16 cellular contexts compared by ENCODE assay signal in the genomic region with DNA sequence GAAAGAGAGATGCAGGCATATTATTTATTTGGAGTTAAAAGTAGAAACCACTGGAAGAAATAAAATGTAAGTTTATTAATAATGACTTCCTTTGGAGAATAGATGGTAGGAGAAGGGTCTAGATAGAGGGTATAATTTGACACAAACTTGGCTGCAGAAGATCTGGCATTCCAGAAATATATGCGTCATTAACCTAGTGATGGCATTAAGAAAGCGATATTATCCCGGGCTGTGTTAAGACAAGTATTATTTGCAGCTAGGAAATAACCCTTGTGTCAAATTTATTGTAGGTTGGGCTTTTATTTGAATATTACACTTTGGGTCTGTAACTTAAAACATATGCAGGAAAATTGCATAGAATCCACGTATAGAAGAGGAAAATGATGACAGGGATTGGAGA.
DNase-seq lines count a peak whose midpoint lies in the region; TF ChIP-seq lines count a peak whose summit lies in the region.
"Had no signal": no experiment of that assay in that cellular context is flagged by ENCODE, and none has a peak within 500 bp of the region (broad histone marks: within the 10 kb centered on the region; RNA-seq: fewer than 3 reads in every experiment).

No MANE protein-coding gene starts in this region.

- H3K9me3 ChIP-seq in A673 (ENCODE audit: low read depth, low read length, poor library complexity, severe bottlenecking) (no peaks in the 10 kb centered on the region), SK-N-MC (ENCODE audit: low read depth, low read length) (no peaks in the 10 kb centered on the region)
- H3K9me3 ChIP-seq: BLaER1 treated with 17β-estradiol and CSF1 and Interleukin-3, amounts not matched to agents 10 nM and 100 nM; Caco-2 had no signal

- DNase-seq in A673 (ENCODE audit: low spot score) = peak; percentile 60
- DNase-seq in SK-N-MC (ENCODE audit: low read depth, low spot score) = peak; percentile 87
- DNase-seq in hippocampal formation (lab: John Stamatoyannopoulos, UW) = no peak
- no peak for DNase-seq in NCI-H2196 treated with DMSO at 0.1 percent for 48 hours (lab: John Stamatoyannopoulos, UW; ENCODE audit: unreplicated experiment)
- DNase-seq: 8988T; AML-193; Caco-2; Calu3; CD4-positive, alpha-beta T cell; CD8-positive, alpha-beta T cell; DMS79 treated with DMSO at 0.1 percent for 48 hours; GF-D8 had no signal

- H3K27ac Mint-ChIP-seq in nephron = peak overlapping the region; percentile 50 to 78 (median 67)
- H3K27ac Mint-ChIP-seq: B cell; CD4-positive, alpha-beta T cell; CD8-positive, alpha-beta T cell had no signal

- H3K27me3 ChIP-seq in A673 (replicated peaks; ENCODE audit: insufficient read depth, low read depth, low read length, poor library complexity) = no peaks in the 10 kb centered on the region
- H3K27me3 ChIP-seq: BLaER1 treated with 17β-estradiol and CSF1 and Interleukin-3, amounts not matched to agents 10 nM and 100 nM had no signal

- no peak overlapping the region for H3K4me3 Mint-ChIP-seq in nephron
- H3K4me3 Mint-ChIP-seq: B cell; CD4-positive, alpha-beta T cell; CD8-positive, alpha-beta T cell had no signal

- peak overlapping the region; percentile 8 for H3K9ac ChIP-seq in SK-N-MC (ENCODE audit: insufficient read length)
- H3K9ac ChIP-seq: BLaER1 treated with 17β-estradiol and CSF1 and Interleukin-3, amounts not matched to agents 10 nM and 100 nM had no signal

- CTCF ChIA-PET in A673 (lab: Charles Lee) = no interaction called here

- intact Hi-C loops in A673 (cut with micrococcal nuclease; ENCODE audit: unreplicated experiment) = loop anchor here (5.0 kb wide), 2 partner anchors 89 to 274 kb away; no protein-coding TSS in a partner anchor

- peak overlapping the region; percentile 99 for H3K27ac ChIP-seq in A673 (ENCODE audit: low read depth, low read length, poor library complexity, severe bottlenecking)
- H3K27ac ChIP-seq in SK-N-MC = peak overlapping the region; percentile 98
- H3K27ac ChIP-seq: BLaER1 treated with 17β-estradiol and CSF1 and Interleukin-3, amounts not matched to agents 10 nM and 100 nM; C4-2B had no signal

- peaks cover 86% of the 10 kb centered on the region for H3K4me1 ChIP-seq in A673 (ENCODE audit: insufficient read depth, low read length, poor library complexity, severe bottlenecking)
- H3K4me1 ChIP-seq: BLaER1 treated with 17β-estradiol and CSF1 and Interleukin-3, amounts not matched to agents 10 nM and 100 nM; Caco-2 had no signal

- H3K4me1 Mint-ChIP-seq in nephron = peaks cover 37% of the 10 kb centered on the region

- H3K36me3 Mint-ChIP-seq in nephron (ENCODE audit: low read depth) = no peaks in the 10 kb centered on the region
- H3K36me3 Mint-ChIP-seq: CD8-positive, alpha-beta T cell had no signal

- H3K9me3 Mint-ChIP-seq in nephron = no peaks in the 10 kb centered on the region
- H3K9me3 Mint-ChIP-seq: CD4-positive, alpha-beta T cell; CD8-positive, alpha-beta T cell had no signal

- no peak for TF ChIP-seq CTCF in A673 (conservative IDR thresholded peaks at IDR 0.05; ENCODE audit: low read depth, low read length)
- TF ChIP-seq CTCF in nephron (IDR thresholded peaks at IDR 0.05; ENCODE audit: unreplicated experiment in 3 of 3) = no peak

- H3K4me3 ChIP-seq in A673 (ENCODE audit: low read depth, low read length, poor library complexity, severe bottlenecking) (peak overlapping the region; percentile 44), SK-N-MC (peak overlapping the region; percentile 53)
- H3K4me3 ChIP-seq: BLaER1 treated with 17β-estradiol and CSF1 and Interleukin-3, amounts not matched to agents 10 nM and 100 nM had no signal

- BruUV-seq in A673 (replicated peaks; lab: Mats Ljungman, UMichigan) = no TSS peak

- H3K36me3 ChIP-seq in A673 (ENCODE audit: insufficient read depth, low read length, poor library complexity, severe bottlenecking) (peaks cover 12% of the 10 kb centered on the region), SK-N-MC (ENCODE audit: insufficient read depth, low read length) (no peaks in the 10 kb centered on the region)
- H3K36me3 ChIP-seq: BLaER1 treated with 17β-estradiol and CSF1 and Interleukin-3, amounts not matched to agents 10 nM and 100 nM had no signal

- POLR2A ChIA-PET in A673 (lab: Charles Lee; ENCODE audit: low non-redundant PET) = no interaction called here

- peaks cover 5% of the 10 kb centered on the region for H3K27me3 Mint-ChIP-seq in nephron (ENCODE audit: low read depth)

Comparison
In these comparisons a context has a peak if more than half of its experiments do, and no peak if none do; other contexts are left out.
1. DNase-seq: peak in A673 (single experiment) and SK-N-MC (single experiment); none in hippocampal formation (0 of 2) and NCI-H2196 treated with DMSO at 0.1 percent for 48 hours (single experiment).